8 cellular contexts compared by ENCODE assay signal in genomic region chr1:201538618-201539551, GRCh38. TPM values are rescaled to one million over a fixed set of nuclear protein-coding genes. Genes with fewer than 3 reads are reported as not detected.
DNase-seq lines count a peak whose midpoint lies in the region; ATAC-seq, FAIRE-seq and TF ChIP-seq lines count a peak whose summit lies in the region.

Gene NAV1 (plus strand): TSS chr1:201539127. CDS start chr1:201622885, 83,758 bp downstream.

- ATAC-seq in effector memory CD8-positive, alpha-beta T cell (replicated peaks), result no peak
- ATAC-seq in GM21360 (IDR thresholded peaks at IDR 0.05; ENCODE audit: unreplicated experiment), result no peak

- peak within 1 kb of the TSS in 1 of 2 donors; percentile 11 for H3K27ac Mint-ChIP-seq in effector memory CD8-positive, alpha-beta T cell

- peaks cover 79 to 87% of the 10 kb centered on the region in 2 donors for H3K27me3 Mint-ChIP-seq in effector memory CD8-positive, alpha-beta T cell

- H3K36me3 Mint-ChIP-seq in effector memory CD8-positive, alpha-beta T cell (ENCODE audit: insufficient read depth), result peaks cover 3% of the 10 kb centered on the region

- peaks cover 0 to 12% (median 0%) of the 10 kb centered on the region in 11 experiments; a peak in 2 of 22 replicates for H3K36me3 ChIP-seq in BLaER1 treated with 17β-estradiol and CSF1 and Interleukin-3, amounts not matched to agents 10 nM and 100 nM
- H3K36me3 ChIP-seq in SK-N-MC (ENCODE audit: insufficient read depth, low read length), result no peaks in the 10 kb centered on the region
- H3K36me3 ChIP-seq in stomach smooth muscle (ENCODE audit: control insufficient read depth in 2 of 2, insufficient read depth in 2 of 2, low read length in 2 of 2), result no peaks in the 10 kb centered on the region

- peaks cover 0 to 2% (median 0%) of the 10 kb centered on the region in 11 experiments; a peak in 3 of 22 replicates for H4K20me1 ChIP-seq in BLaER1 treated with 17β-estradiol and CSF1 and Interleukin-3, amounts not matched to agents 10 nM and 100 nM

- peaks cover 0 to 4% (median 0%) of the 10 kb centered on the region in 11 experiments; a peak in 3 of 22 replicates for H3K9me3 ChIP-seq in BLaER1 treated with 17β-estradiol and CSF1 and Interleukin-3, amounts not matched to agents 10 nM and 100 nM (replicated peaks in 1 of 11)
- H3K9me3 ChIP-seq in SK-N-MC (ENCODE audit: low read depth, low read length), result no peaks in the 10 kb centered on the region
- no peaks in the 10 kb centered on the region for H3K9me3 ChIP-seq in stomach smooth muscle (ENCODE audit: control insufficient read depth in 2 of 2, low read length in 2 of 2)

- intact Hi-C loops in lower leg skin (cut with DNase I; ENCODE audit: low total_unique reads), result no loop called here

- peaks cover 81 to 91% (median 84%) of the 10 kb centered on the region in 10 experiments for H3K4me1 ChIP-seq in BLaER1 treated with 17β-estradiol and CSF1 and Interleukin-3, amounts not matched to agents 10 nM and 100 nM
- H3K4me1 ChIP-seq in stomach smooth muscle (ENCODE audit: control insufficient read depth, insufficient read depth, low read length), result peaks cover 50% of the 10 kb centered on the region

- TF ChIP-seq CTCF in lower leg skin (IDR thresholded peaks at IDR 0.05), result no peak

- WGBS in lower leg skin, 2 donors, result 0% methylated on average over 31 to 75 of the region's 93 CpGs

- peaks cover 0 to 43% (median 25%) of the 10 kb centered on the region in 11 experiments; a peak in 14 of 22 replicates for H3K27me3 ChIP-seq in BLaER1 treated with 17β-estradiol and CSF1 and Interleukin-3, amounts not matched to agents 10 nM and 100 nM
- peaks cover 0 to 2% of the 10 kb centered on the region in 2 donors for H3K27me3 ChIP-seq in stomach smooth muscle (ENCODE audit: control insufficient read depth in 1 of 2, insufficient read depth in 2 of 2, low read length in 2 of 2)

- peak within 1 kb of the TSS; percentile 63 to 94 (median 88) for H3K27ac ChIP-seq in BLaER1 treated with 17β-estradiol and CSF1 and Interleukin-3, amounts not matched to agents 10 nM and 100 nM
- peak within 1 kb of the TSS; percentile 93 for H3K27ac ChIP-seq in SK-N-MC
- peak within 1 kb of the TSS; percentile 58 for H3K27ac ChIP-seq in stomach smooth muscle (ENCODE audit: low read length)

- no peaks in the 10 kb centered on the region for H3K9me3 Mint-ChIP-seq in effector memory CD8-positive, alpha-beta T cell

- H3K9ac ChIP-seq in BLaER1 treated with 17β-estradiol and CSF1 and Interleukin-3, amounts not matched to agents 10 nM and 100 nM, result peak within 1 kb of the TSS; percentile 79 to 93 (median 89)
- peak within 1 kb of the TSS; percentile 74 for H3K9ac ChIP-seq in SK-N-MC (ENCODE audit: insufficient read length)
- peak within 1 kb of the TSS; percentile 78 to 87 for H3K9ac ChIP-seq in stomach smooth muscle (ENCODE audit: low read length in 2 of 2)

- DNase-seq in H54 (ENCODE audit: insufficient read length, low spot score), result peak; percentile 74
- no peak for DNase-seq in SK-N-MC (ENCODE audit: low read depth, low spot score)
- no peak for DNase-seq in effector memory CD8-positive, alpha-beta T cell
- peak; percentile 52 to 95 for DNase-seq in lower leg skin (ENCODE audit: low spot score in 2 of 2)
- DNase-seq in SIG-M5 (lab: John Stamatoyannopoulos, UW), result no peak

- peak within 1 kb of the TSS; percentile 88 to 98 (median 95) for H3K4me2 ChIP-seq in BLaER1 treated with 17β-estradiol and CSF1 and Interleukin-3, amounts not matched to agents 10 nM and 100 nM

- peak within 1 kb of the TSS; percentile 72 to 80 for H3K4me3 Mint-ChIP-seq in effector memory CD8-positive, alpha-beta T cell

- peak within 1 kb of the TSS; percentile 70 to 94 (median 86) for H3K4me3 ChIP-seq in BLaER1 treated with 17β-estradiol and CSF1 and Interleukin-3, amounts not matched to agents 10 nM and 100 nM
- H3K4me3 ChIP-seq in SK-N-MC, result peak within 1 kb of the TSS; percentile 95
- peak within 1 kb of the TSS; percentile 52 for H3K4me3 ChIP-seq in lower leg skin (ENCODE audit: low read depth, poor library complexity, severe bottlenecking)
- peak within 1 kb of the TSS; percentile 86 to 90 for H3K4me3 ChIP-seq in stomach smooth muscle (ENCODE audit: low read length in 2 of 2)

- TF ChIP-seq POLR2A in H54 (IDR thresholded peaks at IDR 0.05; ENCODE audit: low read depth, low read length) (peak; percentile 72), lower leg skin (IDR thresholded peaks at IDR 0.05) (no peak)

- FAIRE-seq in H54 (lab: Jason Lieb, UNC), result no peak

- H3K4me1 Mint-ChIP-seq in effector memory CD8-positive, alpha-beta T cell (ENCODE audit: low read depth in 2 of 2), result peaks cover 15 to 19% of the 10 kb centered on the region in 2 donors

RNA-seq across cellular contexts. Expression of gene NAV1, which starts in this region (rescaled TPM):
- 10 to 100 TPM; 12.1 to 34.2 (median 19.2) TPM for total RNA-seq in lower leg skin

Comparison
In these comparisons a context has a peak if more than half of its experiments do, and no peak if none do; other contexts are left out.
1. DNase-seq: peak in H54 (single experiment) and lower leg skin (2 of 2); none in SK-N-MC (single experiment), effector memory CD8-positive, alpha-beta T cell (0 of 3) and SIG-M5 (single experiment).
2. Peak in every context shown above with its lines, with median percentiles within 50 percentile points of each other: H3K27ac ChIP-seq, H3K4me3 ChIP-seq and H3K9ac ChIP-seq.